Comparison of ENCODE assay signal across 8 cellular contexts in genomic region chr10:118241229-118242137, GRCh38.
DNase-seq lines count a peak whose midpoint lies in the region; ATAC-seq and TF ChIP-seq lines count a peak whose summit lies in the region.

No MANE protein-coding gene starts in this region.

- H3K9me3 ChIP-seq in DND-41 (ENCODE audit: insufficient read depth, low read length, severe bottlenecking) = no peaks in the 10 kb centered on the region

- no peaks in the 10 kb centered on the region for H3K4me1 Mint-ChIP-seq in activated T-cell treated with anti-CD3 and anti-CD28 coated beads, Interleukin-2, amount 50 U/mL, for 4 hours (ENCODE audit: low read depth)
- peaks cover 18% of the 10 kb centered on the region for H3K4me1 Mint-ChIP-seq in nephron

- H3K27me3 ChIP-seq in DND-41 (ENCODE audit: insufficient read depth, low read length, poor library complexity) = peaks cover 11% of the 10 kb centered on the region

- peak overlapping the region; percentile 43 to 88 (median 67) for H3K27ac Mint-ChIP-seq in nephron

- H3K9me3 Mint-ChIP-seq in activated T-cell treated with anti-CD3 and anti-CD28 coated beads, Interleukin-2, amount 50 U/mL, for 4 hours = no peaks in the 10 kb centered on the region
- no peaks in the 10 kb centered on the region for H3K9me3 Mint-ChIP-seq in nephron

- TF ChIP-seq CTCF in DND-41 (IDR thresholded peaks at IDR 0.05; ENCODE audit: borderline replicate concordance, extremely low read depth, low read length, poor library complexity, severe bottlenecking) (peak; percentile 98), nephron (IDR thresholded peaks at IDR 0.05; ENCODE audit: unreplicated experiment in 3 of 3) (peak; percentile 94 to 96 (median 95))

- H3K79me2 ChIP-seq in DND-41 (ENCODE audit: insufficient read depth, low read length) = no peaks in the 10 kb centered on the region

- H3K4me3 Mint-ChIP-seq in activated T-cell treated with anti-CD3 and anti-CD28 coated beads, Interleukin-2, amount 50 U/mL, for 4 hours = no peak overlapping the region
- H3K4me3 Mint-ChIP-seq in nephron = peak overlapping the region; percentile 62 to 80 (median 76)

- H3K27ac ChIP-seq in DND-41 (ENCODE audit: low read length) = no peak overlapping the region

- DNase-seq in DND-41 (peak; percentile 64), HuH-7.5 (ENCODE audit: low spot score) (peak; percentile 19), OCI-M1 (lab: John Stamatoyannopoulos, UW) (peak; percentile 87), fibroblast of peridontal ligament (ENCODE audit: extremely low read depth) (peak; percentile 88)
- peak; percentile 58 for DNase-seq in activated T-cell treated with anti-CD3 and anti-CD28 coated beads, Interleukin-2, amount 50 U/mL, for 4 hours
- DNase-seq in stimulated activated naive CD8-positive, alpha-beta T cell treated with anti-CD3 and anti-CD28 coated beads, Interleukin-15, Interleukin-2, amounts not matched to agents 100 U/mL and 50 U/mL, for 24 hours = peak; percentile 71

- no peak overlapping the region for H2AFZ ChIP-seq in DND-41 (ENCODE audit: low read depth, low read length)

- H3K27me3 Mint-ChIP-seq in activated T-cell treated with anti-CD3 and anti-CD28 coated beads, Interleukin-2, amount 50 U/mL, for 4 hours (ENCODE audit: low read depth) = peaks cover 51% of the 10 kb centered on the region
- peaks cover 77% of the 10 kb centered on the region for H3K27me3 Mint-ChIP-seq in nephron (ENCODE audit: low read depth)

- no peak overlapping the region for H3K4me2 ChIP-seq in DND-41 (ENCODE audit: insufficient read depth, low read length)

- no peaks in the 10 kb centered on the region for H3K36me3 Mint-ChIP-seq in activated T-cell treated with anti-CD3 and anti-CD28 coated beads, Interleukin-2, amount 50 U/mL, for 4 hours (ENCODE audit: insufficient read depth)
- no peaks in the 10 kb centered on the region for H3K36me3 Mint-ChIP-seq in nephron (ENCODE audit: low read depth)

- no peaks in the 10 kb centered on the region for H3K36me3 ChIP-seq in DND-41 (ENCODE audit: insufficient read depth, low read length)

- no peak overlapping the region for H3K9ac ChIP-seq in DND-41 (ENCODE audit: low read depth, low read length)

- H4K20me1 ChIP-seq in DND-41 (ENCODE audit: insufficient read depth, low read length) = no peaks in the 10 kb centered on the region; the same call in 1 of the 2 replicates

- H3K4me3 ChIP-seq in DND-41 (ENCODE audit: low read depth in 1 of 2, low read length in 2 of 2) = no peak overlapping the region

- ATAC-seq in DND-41 (ENCODE audit: insufficient read depth, low read depth) (peak; percentile 64; the same call in 1 of the 3 replicates), GM21529 (IDR thresholded peaks at IDR 0.05; ENCODE audit: unreplicated experiment) (no peak)
- ATAC-seq in activated T-cell treated with anti-CD3 and anti-CD28 coated beads, Interleukin-2, amount 50 U/mL, for 4 hours = no peak
- no peak for ATAC-seq in stimulated activated naive CD8-positive, alpha-beta T cell treated with anti-CD3 and anti-CD28 coated beads, Interleukin-15, Interleukin-2, amounts not matched to agents 100 U/mL and 50 U/mL, for 24 hours

- H3K4me1 ChIP-seq in DND-41 (ENCODE audit: insufficient read depth, low read length) = no peaks in the 10 kb centered on the region

Comparison
In these comparisons a context has a peak if more than half of its experiments do, and no peak if none do; other contexts are left out.
1. DNase-seq: peak in every context shown above with its lines; median percentile 88 in fibroblast of peridontal ligament; 87 in OCI-M1; 71 in stimulated activated naive CD8-positive, alpha-beta T cell treated with anti-CD3 and anti-CD28 coated beads, Interleukin-15, Interleukin-2, amounts not matched to agents 100 U/mL and 50 U/mL, for 24 hours; 64 in DND-41; 58 in activated T-cell treated with anti-CD3 and anti-CD28 coated beads, Interleukin-2, amount 50 U/mL, for 4 hours; 19 in HuH-7.5.